In genomic region chr1:43367904-43368645, GRCh38 we compare ENCODE assay signal across 8 cellular contexts. TPM values are rescaled to one million over a fixed set of nuclear protein-coding genes. Genes with fewer than 3 reads are reported as not detected.
DNase-seq lines count a peak whose midpoint lies in the region; ATAC-seq lines count a peak whose summit lies in the region.

Gene ELOVL1, minus strand, starts transcription at chr1:43368011. Its CDS starts 2,402 bp downstream, at chr1:43365609.

- peak; percentile 98 for DNase-seq in AG20443 (ENCODE audit: low spot score)
- DNase-seq in NCI-H460 (ENCODE audit: extremely low read depth, low read depth) = peak; percentile 75
- DNase-seq in activated CD4-positive, CD25-positive, alpha-beta regulatory T cell treated with anti-CD3 and anti-CD28 coated beads, Interleukin-2, amount 50 U/mL, for 72 hours = peak; percentile 92
- DNase-seq in cerebellum (ENCODE audit: low spot score) = peak; percentile 88
- peak; percentile 93 for DNase-seq in kidney tubule cell (ENCODE audit: low spot score)
- peak; percentile 68 to 93 (median 86) for DNase-seq in stimulated activated CD4-positive, alpha-beta T cell treated with anti-CD3 and anti-CD28 coated beads, Interleukin-1b, Interleukin-23, amount 100 ng/mL, for 24 hours (ENCODE audit: low read depth in 4 of 4, low spot score in 1 of 4)

- ATAC-seq in GM19035 (IDR thresholded peaks at IDR 0.05; ENCODE audit: unreplicated experiment) (peak; percentile 74), HG03342 (IDR thresholded peaks at IDR 0.05; ENCODE audit: unreplicated experiment) (peak; percentile 74)

RNA-seq across cellular contexts. Expression of gene ELOVL1, which starts in this region (rescaled TPM):
- total RNA-seq in NCI-H460 (2014; rRNA removed; shearing (Covaris generic)) = 68.9 and 69.5 TPM in 2 replicates
- 80.1 and 95.1 TPM in 2 replicates for polyA plus RNA-seq in NCI-H460 (2014; cell fraction: nucleus; rRNA removed)
- 5.0 TPM for total RNA-seq in cerebellum

Comparison
In these comparisons a context has a peak if more than half of its experiments do, and no peak if none do; other contexts are left out.
1. Peak in every context shown above with its lines: DNase-seq and ATAC-seq.
2. RNA of gene ELOVL1 (total RNA-seq): 68.9 to 69.5 TPM in NCI-H460; 5.0 TPM in cerebellum (single experiment); every median in the first group is over 10 times any median in the second.